In genomic region chr3:184360834-184361531, GRCh38 we compare ENCODE assay signal across 9 cellular contexts. TPM values are rescaled to one million over a fixed set of nuclear protein-coding genes. Genes with fewer than 3 reads are reported as not detected.
DNase-seq lines count a peak whose midpoint lies in the region; ATAC-seq and TF ChIP-seq lines count a peak whose summit lies in the region.
"Had no signal": no experiment of that assay in that cellular context is flagged by ENCODE, and none has a peak within 500 bp of the region (broad histone marks: within the 10 kb centered on the region; RNA-seq: fewer than 3 reads in every experiment).

No MANE protein-coding gene starts in this region.

- H3K9me3 ChIP-seq in A673 (ENCODE audit: low read depth, low read length, poor library complexity, severe bottlenecking) (no peaks in the 10 kb centered on the region), SK-N-SH (no peaks in the 10 kb centered on the region), gastrocnemius medialis (no peaks in the 10 kb centered on the region)

- intact Hi-C loops in A673 (cut with micrococcal nuclease; ENCODE audit: unreplicated experiment), result no loop called here
- intact Hi-C loops in gastrocnemius medialis (cut with DNase I; ENCODE audit: low total_unique reads), result loop anchor here (5.0 to 10.0 kb wide), 2 partner anchors 174 to 414 kb away; partner anchors contain the start of gene ABCF3

- H3K4me1 ChIP-seq in A673 (ENCODE audit: insufficient read depth, low read length, poor library complexity, severe bottlenecking) (peaks cover 11% of the 10 kb centered on the region), SK-N-SH (ENCODE audit: control insufficient read depth in 1 of 2, insufficient read depth in 2 of 2, low read depth in 1 of 2, low read length in 1 of 2) (peaks cover 11 to 19% of the 10 kb centered on the region in 2 experiments; a peak in 2 of 4 replicates), gastrocnemius medialis (peaks cover 17 to 23% of the 10 kb centered on the region in 2 donors)

- peak overlapping the region; percentile 92 for H3K4me2 ChIP-seq in SK-N-SH

- H3K27me3 ChIP-seq in A673 (replicated peaks; ENCODE audit: insufficient read depth, low read depth, low read length, poor library complexity), result no peaks in the 10 kb centered on the region
- H3K27me3 ChIP-seq in SK-N-SH (ENCODE audit: insufficient read depth), result no peaks in the 10 kb centered on the region
- H3K27me3 ChIP-seq in gastrocnemius medialis, result no peaks in the 10 kb centered on the region

- CTCF ChIA-PET in A673 (lab: Charles Lee), result no interaction called here
- CTCF ChIA-PET in SK-N-SH (lab: Yijun Ruan, JAX), result interaction anchor here (0.7 to 1.5 kb wide), 8 partner anchors 9 to 185 kb away, joined by 3 to 6 read pairs (median 3); no protein-coding TSS in a partner anchor

- peak overlapping the region; percentile 77 for H2AFZ ChIP-seq in SK-N-SH (ENCODE audit: low read depth)

- H4K20me1 ChIP-seq in SK-N-SH (ENCODE audit: insufficient read depth), result peaks cover 15% of the 10 kb centered on the region; the same call in 1 of the 2 replicates

- H3K36me3 ChIP-seq in A673 (ENCODE audit: insufficient read depth, low read length, poor library complexity, severe bottlenecking) (peaks cover 9% of the 10 kb centered on the region), SK-N-SH (replicated peaks in 1 of 2; ENCODE audit: control insufficient read depth in 1 of 2, insufficient read depth in 2 of 2, low read length in 1 of 2) (peaks cover 14 to 21% of the 10 kb centered on the region in 2 experiments), gastrocnemius medialis (peaks cover 0 to 7% of the 10 kb centered on the region in 2 donors)

- TF ChIP-seq EP300 in SK-N-SH (IDR thresholded peaks at IDR 0.05; ENCODE audit: borderline replicate concordance in 1 of 2, low read depth in 1 of 2, low read length in 1 of 2), result no peak

- TF ChIP-seq RAD21 in SK-N-SH (IDR thresholded peaks at IDR 0.05; ENCODE audit: low read length), result no peak

- no peak overlapping the region for H3K27ac ChIP-seq in A673 (ENCODE audit: low read depth, low read length, poor library complexity, severe bottlenecking)
- H3K27ac ChIP-seq in SK-N-SH (ENCODE audit: low read depth in 2 of 2, low read length in 1 of 2), result peak overlapping the region; percentile 46 to 97; a peak in 3 of 4 replicates
- peak overlapping the region; percentile 91 to 100 (median 95) for H3K27ac ChIP-seq in gastrocnemius medialis

- peaks cover 10% of the 10 kb centered on the region for H3F3A ChIP-seq in SK-N-SH (replicated peaks; ENCODE audit: insufficient read depth)

- POLR2A ChIA-PET in A673 (lab: Charles Lee; ENCODE audit: low non-redundant PET) (no interaction called here), SK-N-SH (lab: Yijun Ruan, JAX) (interaction anchor here (1.0 to 2.7 kb wide), 5 partner anchors 14 to 24 kb away, joined by 3 to 14 read pairs (median 8); partner anchors contain the start of gene FAM131A)

- H3K9ac ChIP-seq in SK-N-SH, result peak overlapping the region; percentile 99

- 15% methylated on average over 13 of the region's 25 CpGs for WGBS in SK-N-SH (ENCODE audit: low lambda C conversion rate)

- H3K9me2 ChIP-seq in SK-N-SH, result no peaks in the 10 kb centered on the region

- H3K4me3 ChIP-seq in A673 (ENCODE audit: low read depth, low read length, poor library complexity, severe bottlenecking) (peak overlapping the region; percentile 81), SK-N-SH (ENCODE audit: low read depth in 2 of 2, low read length in 1 of 2) (peak overlapping the region; percentile 91 to 96), fibroblast of villous mesenchyme (ENCODE audit: low read depth, low read length) (peak overlapping the region; percentile 84), gastrocnemius medialis (peak overlapping the region; percentile 58 to 94 (median 76))

- peak; percentile 0 for ATAC-seq in GM21381 (IDR thresholded peaks at IDR 0.05; ENCODE audit: unreplicated experiment)
- ATAC-seq in gastrocnemius medialis, result no peak

- in situ Hi-C loops in gastrocnemius medialis (cut with MboI; ENCODE audit: low sequenced_read_pairs in 4 of 4), result loop anchor here in 3 of 4 donors (25.0 kb wide), 3 partner anchors 401 to 451 kb away; partner anchors contain the start of gene VPS8 (in 1 of the 3)

- BruUV-seq in A673 (replicated peaks; lab: Mats Ljungman, UMichigan), result no TSS peak

- TF ChIP-seq POLR2A in gastrocnemius medialis (IDR thresholded peaks at IDR 0.05), result no peak

- DNase-seq in A673 (ENCODE audit: low spot score), result no peak
- DNase-seq in SK-N-SH, result no peak
- DNase-seq in fibroblast of villous mesenchyme (ENCODE audit: low read depth), result no peak
- no peak for DNase-seq in gastrocnemius medialis
- DNase-seq in activated CD8-positive, alpha-beta memory T cell treated with anti-CD3 and anti-CD28 coated beads for 24 hours, result no peak
- no peak for DNase-seq in effector CD4-positive, alpha-beta T cell
- DNase-seq in CD1c-positive myeloid dendritic cell (ENCODE audit: extremely low spot score), result no peak

- TF ChIP-seq CTCF in A673 (conservative IDR thresholded peaks at IDR 0.05; ENCODE audit: low read depth, low read length) (no peak), SK-N-SH (IDR thresholded peaks at IDR 0.05) (no peak), fibroblast of villous mesenchyme (IDR thresholded peaks at IDR 0.05; ENCODE audit: insufficient read depth, low read depth, low read length) (no peak), gastrocnemius medialis (IDR thresholded peaks at IDR 0.05 in 4 of 5, conservative IDR thresholded peaks at IDR 0.05 in 1 of 5) (no peak)

- H3K79me2 ChIP-seq in SK-N-SH (ENCODE audit: insufficient read depth), result peaks cover 44% of the 10 kb centered on the region

TF ChIP-seq in SK-N-SH, 30 proteins besides CTCF, POLR2A, EP300 and RAD21:
- TF ChIP-seq MXI1 (IDR thresholded peaks at IDR 0.05; ENCODE audit: low read depth, low read length) (peak; percentile 17; the same call in 1 of the 2 replicates), TCF12 (IDR thresholded peaks at IDR 0.05) (no peak)

RNA-seq across cellular contexts. Expression of gene CLCN2, which starts 0.4 kb away (rescaled TPM):
- total RNA-seq in A673 (2021), result 11.2 and 14.8 TPM in 2 replicates
- polyA plus RNA-seq in SK-N-SH (2012; rRNA removed), result 8.6 and 9.1 TPM in 2 replicates
- polyA plus RNA-seq in SK-N-SH (2012; cell fraction: cytosol; rRNA removed), result 2.8 and 3.9 TPM in 2 replicates
- 38.1 TPM in 2 replicates for polyA plus RNA-seq in SK-N-SH (2012; cell fraction: nucleus; rRNA removed)
- 4.2 and 6.0 TPM in 2 replicates for total RNA-seq in fibroblast of villous mesenchyme
- total RNA-seq in gastrocnemius medialis, result 1 to 10 TPM in 2 of 4 donors, under 1 TPM in 2; 0.62 to 1.2 (median 0.92) TPM

RNA-seq across cellular contexts. Expression of gene POLR2H, which starts 0.5 kb away (rescaled TPM):
- 92.1 and 92.6 TPM in 2 replicates for total RNA-seq in A673 (2021)
- 206 and 258 TPM in 2 replicates for polyA plus RNA-seq in SK-N-SH (2012; rRNA removed)
- polyA plus RNA-seq in SK-N-SH (2012; cell fraction: cytosol; rRNA removed), result 216 and 239 TPM in 2 replicates
- 457 and 484 TPM in 2 replicates for polyA plus RNA-seq in SK-N-SH (2012; cell fraction: nucleus; rRNA removed)
- total RNA-seq in fibroblast of villous mesenchyme, result 39.6 and 61.3 TPM in 2 replicates
- 10 to 100 TPM; 45.5 to 87.7 (median 53.0) TPM for total RNA-seq in gastrocnemius medialis

RNA-seq across cellular contexts. Expression of gene THPO, which starts 17.0 kb away (rescaled TPM):
- total RNA-seq in A673 (2021), result not detected in 2 replicates
- 0.07 and 0.21 TPM in 2 replicates for polyA plus RNA-seq in SK-N-SH (2012; rRNA removed)
- polyA plus RNA-seq in SK-N-SH (2012; cell fraction: cytosol; rRNA removed), result 0.01 and 0.04 TPM in 2 replicates
- polyA plus RNA-seq in SK-N-SH (2012; cell fraction: nucleus; rRNA removed), result 0.19 and 0.27 TPM in 2 replicates
- 0.32 and 0.86 TPM in 2 replicates for total RNA-seq in fibroblast of villous mesenchyme
- total RNA-seq in gastrocnemius medialis, result 1 to 10 TPM in 1 of 4 donors, under 1 TPM in 2, not detected in 1; 0.36 to 2.5 (median 0.69) TPM
- total RNA-seq: glomerular endothelial cell had no signal

RNA-seq across cellular contexts. Expression of gene CHRD, which starts 18.9 kb away (rescaled TPM):
- total RNA-seq in A673 (2021), result 0.06 and 0.57 TPM in 2 replicates
- 0.57 and 0.95 TPM in 2 replicates for polyA plus RNA-seq in SK-N-SH (2012; rRNA removed)
- polyA plus RNA-seq in SK-N-SH (2012; cell fraction: cytosol; rRNA removed), result 0.30 and 0.35 TPM in 2 replicates
- polyA plus RNA-seq in SK-N-SH (2012; cell fraction: nucleus; rRNA removed), result 4.3 and 4.4 TPM in 2 replicates
- total RNA-seq in fibroblast of villous mesenchyme, result 1.7 and 3.5 TPM in 2 replicates
- total RNA-seq in gastrocnemius medialis, result 1 to 10 TPM; 2.6 to 5.7 (median 3.4) TPM

RNA-seq across cellular contexts. Expression of gene FAM131A, which starts 23.6 kb away (rescaled TPM):
- total RNA-seq in A673 (2021) (15.1 and 23.2 TPM in 2 replicates), fibroblast of villous mesenchyme (13.9 and 17.3 TPM in 2 replicates), gastrocnemius medialis (10 to 100 TPM; 14.7 to 27.1 (median 18.8) TPM)
- 31.6 and 34.2 TPM in 2 replicates for polyA plus RNA-seq in SK-N-SH (2012; rRNA removed)
- 17.5 and 27.0 TPM in 2 replicates for polyA plus RNA-seq in SK-N-SH (2012; cell fraction: cytosol; rRNA removed)
- 56.4 and 63.9 TPM in 2 replicates for polyA plus RNA-seq in SK-N-SH (2012; cell fraction: nucleus; rRNA removed)
